1 cellular context compared by ENCODE assay signal in genomic region chr1:15757575-15758401, GRCh38.
TF ChIP-seq lines count a peak whose summit lies in the region.

No MANE protein-coding gene starts in this region.

TF ChIP-seq in GM12878, 131 proteins besides CTCF, POLR2A, EP300 and RAD21:
- TF ChIP-seq BCL11A (IDR thresholded peaks at IDR 0.05; ENCODE audit: low read depth, low read length) = no peak
- TF ChIP-seq CUX1 (IDR thresholded peaks at IDR 0.05; ENCODE audit: insufficient replicate concordance, low read depth, low read length) = no peak
- no peak for TF ChIP-seq PML (IDR thresholded peaks at IDR 0.05; ENCODE audit: low read length)
- TF ChIP-seq CHD2 (IDR thresholded peaks at IDR 0.05; ENCODE audit: borderline replicate concordance, low read depth, low read length) = no peak
- TF ChIP-seq FOXM1 (IDR thresholded peaks at IDR 0.05; ENCODE audit: low read depth, low read length) = no peak
- no peak for TF ChIP-seq BRCA1 (IDR thresholded peaks at IDR 0.05; ENCODE audit: low read depth, low read length)
- no peak for TF ChIP-seq ETV6 (conservative IDR thresholded peaks at IDR 0.05 in 1 of 2, IDR thresholded peaks at IDR 0.05 in 1 of 2; ENCODE audit: borderline replicate concordance in 1 of 2, low read depth in 1 of 2)
- TF ChIP-seq ZBTB33 (IDR thresholded peaks at IDR 0.05) = no peak
- no peak for TF ChIP-seq BCLAF1 (IDR thresholded peaks at IDR 0.05)
- no peak for TF ChIP-seq SIN3A (IDR thresholded peaks at IDR 0.05; ENCODE audit: low read depth, low read length)
- no peak for TF ChIP-seq NKRF (conservative IDR thresholded peaks at IDR 0.05)
- TF ChIP-seq TBL1XR1 (IDR thresholded peaks at IDR 0.05; ENCODE audit: low read depth, low read length) = no peak
- TF ChIP-seq EZH2 (IDR thresholded peaks at IDR 0.05; ENCODE audit: borderline replicate concordance, control insufficient read depth, low read depth, low read length) = no peak
- TF ChIP-seq BMI1 (IDR thresholded peaks at IDR 0.05; ENCODE audit: borderline replicate concordance) = no peak
- no peak for TF ChIP-seq CEBPB (IDR thresholded peaks at IDR 0.05; ENCODE audit: borderline replicate concordance in 1 of 2, low read depth in 2 of 2, low read length in 2 of 2)
- no peak for TF ChIP-seq SMARCA5 (IDR thresholded peaks at IDR 0.05)
TF ChIP-seq in GM12878: peak in this region for 0.
